ENCODE assay signal across 2 cellular contexts in genomic region chr9:68389558-68389957, GRCh38. TPM values are rescaled to one million over a fixed set of nuclear protein-coding genes. Genes with fewer than 3 reads are reported as not detected.
"Had no signal": no experiment of that assay in that cellular context is flagged by ENCODE, and none has a peak within 500 bp of the region (broad histone marks: within the 10 kb centered on the region; RNA-seq: fewer than 3 reads in every experiment).

No MANE protein-coding gene starts in this region.

RNA-seq across cellular contexts. Expression of gene PGM5, which starts 33.1 kb away (rescaled TPM):
- total RNA-seq: H9 had no signal
- polyA plus RNA-seq: IgD-negative memory B cell had no signal
